30 cellular contexts compared by ENCODE assay signal in the genomic region with DNA sequence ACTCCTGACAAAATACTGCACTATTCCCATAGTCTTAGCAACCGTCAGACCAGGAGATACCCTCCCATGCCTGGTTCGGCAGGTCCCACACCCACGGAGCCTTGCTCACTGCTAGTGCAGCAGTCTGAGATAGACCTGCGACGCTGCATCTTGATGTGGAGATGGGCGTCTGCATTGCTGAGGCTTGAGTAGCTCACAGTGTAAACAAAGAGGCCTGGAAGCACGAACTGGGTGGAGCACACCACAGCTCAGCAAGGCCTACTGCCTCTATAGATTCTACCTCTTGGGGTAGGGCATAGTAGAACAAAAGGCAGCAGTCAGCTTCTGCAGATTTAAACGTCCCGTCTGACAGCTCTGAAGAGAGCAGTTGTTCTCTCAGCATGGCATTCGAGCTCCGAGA. TPM values are rescaled to one million over a fixed set of nuclear protein-coding genes. Genes with fewer than 3 reads are reported as not detected.
"Had no signal": no experiment of that assay in that cellular context is flagged by ENCODE, and none has a peak within 500 bp of the region (broad histone marks: within the 10 kb centered on the region; RNA-seq: fewer than 3 reads in every experiment).

No MANE protein-coding gene starts in this region.

- H3K27ac ChIP-seq: breast epithelium, neutrophil, parathyroid adenoma, right lobe of liver, suprapubic skin, transverse colon, uterus had no signal

- H3K9ac ChIP-seq: parathyroid adenoma had no signal

- DNase-seq: activated CD4-positive, alpha-beta T cell treated with anti-CD3 and anti-CD28 coated beads, Interleukin-2, amount 10 ng/mL, durations not matched to agents 24 days and 14 days; activated CD4-positive, CD25-positive, alpha-beta regulatory T cell; activated CD8-positive, alpha-beta T cell treated with anti-CD3 and anti-CD28 coated beads for 36 hours; activated naive CD4-positive, alpha-beta T cell treated with anti-CD3 and anti-CD28 coated beads, Interleukin-2, amount 10 ng/mL, durations not matched to agents 7 days and 5 days; activated naive CD8-positive, alpha-beta T cell treated with anti-CD3 and anti-CD28 coated beads, Interleukin-2, amount 50 U/mL, for 24 hours; activated T-cell treated with anti-CD3 and anti-CD28 coated beads, Interleukin-2, amount 50 U/mL, for 24 hours; aorta; cerebellar nuclear complex; cortex of kidney; effector CD4-positive, alpha-beta T cell; kidney glomerular epithelial cell; left ventricle myocardium superior; naive thymus-derived CD4-positive, alpha-beta T cell; right lobe of liver; small intestine; stimulated activated CD4-positive, alpha-beta T cell treated with anti-CD3 and anti-CD28 coated beads, Interleukin-15, amount 100 ng/mL, for 24 hours; stimulated activated CD4-positive, alpha-beta T cell treated with anti-CD3 and anti-CD28 coated beads, Interleukin-2, amount 100 ng/mL, for 48 hours; T-cell; T-helper 9 cell; transverse colon; uterus had no signal

- H3K27ac Mint-ChIP-seq: activated CD4-positive, alpha-beta T cell treated with anti-CD3 and anti-CD28 coated beads, Interleukin-2, amount 10 ng/mL, durations not matched to agents 24 days and 14 days; activated CD8-positive, alpha-beta T cell treated with anti-CD3 and anti-CD28 coated beads for 36 hours; activated naive CD4-positive, alpha-beta T cell treated with anti-CD3 and anti-CD28 coated beads, Interleukin-2, amount 10 ng/mL, durations not matched to agents 7 days and 5 days; activated naive CD8-positive, alpha-beta T cell treated with anti-CD3 and anti-CD28 coated beads, Interleukin-2, amount 50 U/mL, for 24 hours; activated T-cell treated with anti-CD3 and anti-CD28 coated beads, Interleukin-2, amount 50 U/mL, for 24 hours; memory B cell; naive thymus-derived CD4-positive, alpha-beta T cell; stimulated activated naive CD8-positive, alpha-beta T cell treated with anti-CD3 and anti-CD28 coated beads, Interleukin-15, Interleukin-2, amounts not matched to agents 100 ng/mL and 50 ng/mL, for 24 hours; T-cell had no signal

- H3K4me1 ChIP-seq: breast epithelium, parathyroid adenoma, right lobe of liver, suprapubic skin, transverse colon, uterus had no signal

- FAIRE-seq: endothelial cell of umbilical vein, frontal cortex, small intestine had no signal

- H3K4me3 Mint-ChIP-seq: activated CD4-positive, alpha-beta T cell treated with anti-CD3 and anti-CD28 coated beads, Interleukin-2, amount 10 ng/mL, durations not matched to agents 24 days and 14 days; activated CD8-positive, alpha-beta T cell treated with anti-CD3 and anti-CD28 coated beads for 36 hours; activated naive CD4-positive, alpha-beta T cell treated with anti-CD3 and anti-CD28 coated beads, Interleukin-2, amount 10 ng/mL, durations not matched to agents 7 days and 5 days; activated naive CD8-positive, alpha-beta T cell treated with anti-CD3 and anti-CD28 coated beads, Interleukin-2, amount 50 U/mL, for 24 hours; activated T-cell treated with anti-CD3 and anti-CD28 coated beads, Interleukin-2, amount 50 U/mL, for 24 hours; memory B cell; naive thymus-derived CD4-positive, alpha-beta T cell; stimulated activated naive CD8-positive, alpha-beta T cell treated with anti-CD3 and anti-CD28 coated beads, Interleukin-15, Interleukin-2, amounts not matched to agents 100 ng/mL and 50 ng/mL, for 24 hours; T-cell had no signal

- H3K9me3 ChIP-seq: breast epithelium, neutrophil, right lobe of liver, suprapubic skin, transverse colon, uterus had no signal

- H3K36me3 ChIP-seq: breast epithelium, neutrophil, right lobe of liver, suprapubic skin, transverse colon, uterus had no signal

- H3K27me3 Mint-ChIP-seq: activated naive CD4-positive, alpha-beta T cell treated with anti-CD3 and anti-CD28 coated beads, Interleukin-2, amount 10 ng/mL, durations not matched to agents 7 days and 5 days; stimulated activated naive CD8-positive, alpha-beta T cell treated with anti-CD3 and anti-CD28 coated beads, Interleukin-15, Interleukin-2, amounts not matched to agents 100 ng/mL and 50 ng/mL, for 24 hours; T-cell had no signal

- H3K9me3 Mint-ChIP-seq: activated CD8-positive, alpha-beta T cell treated with anti-CD3 and anti-CD28 coated beads for 36 hours; activated naive CD4-positive, alpha-beta T cell treated with anti-CD3 and anti-CD28 coated beads, Interleukin-2, amount 10 ng/mL, durations not matched to agents 7 days and 5 days; T-cell had no signal

- H3K27me3 ChIP-seq: breast epithelium, neutrophil, right lobe of liver, suprapubic skin, transverse colon, uterus had no signal

- H3K4me1 Mint-ChIP-seq: activated CD4-positive, alpha-beta T cell treated with anti-CD3 and anti-CD28 coated beads, Interleukin-2, amount 10 ng/mL, durations not matched to agents 24 days and 14 days; activated naive CD4-positive, alpha-beta T cell treated with anti-CD3 and anti-CD28 coated beads, Interleukin-2, amount 10 ng/mL, durations not matched to agents 7 days and 5 days; activated naive CD8-positive, alpha-beta T cell treated with anti-CD3 and anti-CD28 coated beads, Interleukin-2, amount 50 U/mL, for 24 hours; memory B cell; naive thymus-derived CD4-positive, alpha-beta T cell had no signal

- H3K4me3 ChIP-seq: breast epithelium, right lobe of liver, suprapubic skin, transverse colon, uterus had no signal

- ATAC-seq: activated CD8-positive, alpha-beta T cell treated with anti-CD3 and anti-CD28 coated beads for 36 hours; activated naive CD8-positive, alpha-beta T cell treated with anti-CD3 and anti-CD28 coated beads, Interleukin-2, amount 50 U/mL, for 24 hours; left ventricle myocardium superior; naive thymus-derived CD4-positive, alpha-beta T cell; right lobe of liver; T-cell had no signal

- H3K36me3 Mint-ChIP-seq: activated naive CD4-positive, alpha-beta T cell treated with anti-CD3 and anti-CD28 coated beads, Interleukin-2, amount 10 ng/mL, durations not matched to agents 7 days and 5 days; memory B cell had no signal

RNA-seq across cellular contexts. Expression of a gene that starts 25.4 kb away (rescaled TPM):
- total RNA-seq: activated CD4-positive, alpha-beta T cell treated with anti-CD3 and anti-CD28 coated beads, Interleukin-2, amount 10 ng/mL, durations not matched to agents 24 days and 14 days; aorta; breast epithelium; endothelial cell of umbilical vein; left ventricle myocardium superior; mucosa of gallbladder; naive thymus-derived CD4-positive, alpha-beta T cell; right lobe of liver; suprapubic skin; transverse colon; uterus had no signal
